8 cellular contexts compared by ENCODE assay signal in genomic region chr6:43059168-43060033, GRCh38. TPM values are rescaled to one million over a fixed set of nuclear protein-coding genes. Genes with fewer than 3 reads are reported as not detected.
A peak's percentile ranks its signal among the peaks of the same experiment; 100 is the strongest.
DNase-seq lines count a peak whose midpoint lies in the region; ATAC-seq and TF ChIP-seq lines count a peak whose summit lies in the region.

Gene KLC4, plus strand, starts transcription at chr6:43059631. Its CDS starts 1,705 bp downstream, at chr6:43061336.
Gene MRPL2, minus strand, starts transcription at chr6:43059434. Its CDS starts 53 bp downstream, at chr6:43059381.

- no peaks in the 10 kb centered on the region for H3K27me3 Mint-ChIP-seq in activated T-cell treated with anti-CD3 and anti-CD28 coated beads, Interleukin-2, amount 50 U/mL, for 4 hours (ENCODE audit: low read depth)

- H3K4me2 ChIP-seq in PC-9, result peak within 1 kb of the TSS; percentile 96

- peak within 1 kb of the TSS; percentile 96 for H3K4me3 ChIP-seq in Jurkat, Clone E6-1 (ENCODE audit: low read length)
- peak within 1 kb of the TSS; percentile 80 for H3K4me3 ChIP-seq in PC-9
- peak within 1 kb of the TSS; percentile 87 to 98 for H3K4me3 ChIP-seq in esophagus (ENCODE audit: low read depth in 1 of 2, low read length in 2 of 2)
- peak within 1 kb of the TSS; percentile 92 for H3K4me3 ChIP-seq in mucosa of stomach (ENCODE audit: low read length)

- H3K27me3 ChIP-seq in PC-9 (ENCODE audit: insufficient read depth, low read depth), result no peaks in the 10 kb centered on the region
- no peaks in the 10 kb centered on the region for H3K27me3 ChIP-seq in esophagus (ENCODE audit: control insufficient read depth in 1 of 2, insufficient read depth in 2 of 2, low read length in 2 of 2)
- H3K27me3 ChIP-seq in mucosa of stomach (ENCODE audit: control insufficient read depth, insufficient read depth, low read length), result no peaks in the 10 kb centered on the region

- intact Hi-C loops in PC-9 (cut with micrococcal nuclease; ENCODE audit: unreplicated experiment), result loop anchor here (1.0 to 5.0 kb wide), 3 partner anchors 47 to 115 kb away; partner anchors contain the start of genes KLHDC3, MEA1 and SRF

- H3K9me2 ChIP-seq in PC-9 (ENCODE audit: insufficient read depth), result no peaks in the 10 kb centered on the region

- no peaks in the 10 kb centered on the region for H4K20me1 ChIP-seq in PC-9 (ENCODE audit: insufficient read depth)

- peak within 1 kb of the TSS; percentile 61 for H3K27ac ChIP-seq in PC-9
- peak within 1 kb of the TSS; percentile 85 to 90 for H3K27ac ChIP-seq in esophagus (ENCODE audit: low read depth in 2 of 2, low read length in 1 of 2)

- H3K9me3 ChIP-seq in PC-9 (ENCODE audit: insufficient read depth, low read depth) (no peaks in the 10 kb centered on the region), esophagus (ENCODE audit: control insufficient read depth in 2 of 2, insufficient read depth in 1 of 2, low read depth in 1 of 2, low read length in 1 of 2) (no peaks in the 10 kb centered on the region), mucosa of stomach (ENCODE audit: control insufficient read depth, low read length) (no peaks in the 10 kb centered on the region)

- peak within 1 kb of the TSS; percentile 87 for H3K4me3 Mint-ChIP-seq in activated T-cell treated with anti-CD3 and anti-CD28 coated beads, Interleukin-2, amount 50 U/mL, for 4 hours

- H3K4me1 ChIP-seq in PC-9 (replicated peaks; ENCODE audit: insufficient read depth), result peaks cover 22% of the 10 kb centered on the region
- H3K4me1 ChIP-seq in esophagus (ENCODE audit: control insufficient read depth in 2 of 2, insufficient read depth in 2 of 2, low read length in 1 of 2), result peaks cover 0 to 2% of the 10 kb centered on the region in 2 donors
- peaks cover 40% of the 10 kb centered on the region for H3K4me1 ChIP-seq in mucosa of stomach (ENCODE audit: control insufficient read depth, insufficient read depth, low read length)

- H3K36me3 ChIP-seq in PC-9 (ENCODE audit: low read depth) (no peaks in the 10 kb centered on the region; the same call in 1 of the 2 replicates), esophagus (ENCODE audit: control insufficient read depth in 2 of 2, insufficient read depth in 2 of 2, low read length in 1 of 2) (peaks cover 0 to 18% of the 10 kb centered on the region in 2 donors), mucosa of stomach (ENCODE audit: control insufficient read depth, insufficient read depth, low read length) (peaks cover 6% of the 10 kb centered on the region)

- 0 to 1% methylated on average over 61 to 64 of the region's 64 CpGs for WGBS in esophagus, 2 donors

- DNase-seq in DMS153 (lab: John Stamatoyannopoulos, UW) (peak; percentile 98), PC-9 (peak; percentile 94 to 95)
- DNase-seq in Jurkat, Clone E6-1 (ENCODE audit: low read depth, low spot score), result peak; percentile 98
- peak; percentile 96 for DNase-seq in activated T-cell treated with anti-CD3 and anti-CD28 coated beads, Interleukin-2, amount 50 U/mL, for 4 hours
- DNase-seq in stimulated activated CD8-positive, alpha-beta memory T cell treated with anti-CD3 and anti-CD28 coated beads, Interleukin-7, amount 100 ng/mL, for 1 hour (ENCODE audit: low read depth in 2 of 2), result peak; percentile 95

- H2AFZ ChIP-seq in PC-9, result peak within 1 kb of the TSS; percentile 87

- TF ChIP-seq CTCF in PC-9 (conservative IDR thresholded peaks at IDR 0.05), result no peak

- peaks cover 25% of the 10 kb centered on the region for H3K36me3 Mint-ChIP-seq in activated T-cell treated with anti-CD3 and anti-CD28 coated beads, Interleukin-2, amount 50 U/mL, for 4 hours (ENCODE audit: insufficient read depth)

- no peaks in the 10 kb centered on the region for H3K9me3 Mint-ChIP-seq in activated T-cell treated with anti-CD3 and anti-CD28 coated beads, Interleukin-2, amount 50 U/mL, for 4 hours

- no TSS peak for BruUV-seq in PC-9 (replicated peaks; lab: Mats Ljungman, UMichigan)

- ATAC-seq in GM21619 (IDR thresholded peaks at IDR 0.05; ENCODE audit: unreplicated experiment), result peak; percentile 92
- peak; percentile 98 for ATAC-seq in activated T-cell treated with anti-CD3 and anti-CD28 coated beads, Interleukin-2, amount 50 U/mL, for 4 hours

- peak within 1 kb of the TSS; percentile 90 for H3K9ac ChIP-seq in mucosa of stomach (ENCODE audit: low read length)

- H3F3A ChIP-seq in PC-9 (ENCODE audit: insufficient read depth, low read depth), result peaks cover 26% of the 10 kb centered on the region; the same call in 1 of the 2 replicates

- POLR2A ChIA-PET in PC-9 (lab: Charles Lee; ENCODE audit: unreplicated experiment), result interaction anchor here (0.5 to 1.1 kb wide), 12 partner anchors 16 to 465 kb away, joined by 3 to 8 read pairs (median 6); partner anchors contain the start of genes CNPY3, CUL9, KLHDC3 and PPP2R5D

- H3K4me1 Mint-ChIP-seq in activated T-cell treated with anti-CD3 and anti-CD28 coated beads, Interleukin-2, amount 50 U/mL, for 4 hours (ENCODE audit: low read depth), result peaks cover 32% of the 10 kb centered on the region

- peaks cover 32% of the 10 kb centered on the region for H3K79me2 ChIP-seq in PC-9 (ENCODE audit: low read depth)

- CTCF ChIA-PET in PC-9 (lab: Charles Lee), result interaction anchor here (0.5 to 1.2 kb wide), 2 partner anchors 85 to 437 kb away, joined by 4 read pairs; no protein-coding TSS in a partner anchor

RNA-seq across cellular contexts. Expression of gene KLC4, which starts in this region (rescaled TPM):
- polyA plus RNA-seq in Jurkat, Clone E6-1 (2012; ENCODE audit: insufficient read depth, insufficient read length), result 26.2 TPM
- total RNA-seq in PC-9 (2021), result 46.2 and 46.7 TPM in 2 replicates
- total RNA-seq in activated T-cell treated with anti-CD3 and anti-CD28 coated beads, Interleukin-2, amount 50 U/mL, for 4 hours, result 1 to 10 TPM; 5.4 to 9.1 (median 7.4) TPM
- polyA plus RNA-seq in esophagus, result 10 to 100 TPM in 1 of 2 donors, 1 to 10 TPM in 1; 8.4 to 15.3 TPM

RNA-seq across cellular contexts. Expression of gene MRPL2, which starts in this region (rescaled TPM):
- polyA plus RNA-seq in Jurkat, Clone E6-1 (2012; ENCODE audit: insufficient read depth, insufficient read length), result 211 TPM
- 86.2 and 110 TPM in 2 replicates for total RNA-seq in PC-9 (2021)
- 100 to 1,000 TPM in 2 of 3 donors, 10 to 100 TPM in 1; 93.3 to 120 (median 115) TPM for total RNA-seq in activated T-cell treated with anti-CD3 and anti-CD28 coated beads, Interleukin-2, amount 50 U/mL, for 4 hours
- 10 to 100 TPM; 48.9 to 54.6 TPM for polyA plus RNA-seq in esophagus

Comparison
In these comparisons a context has a peak if more than half of its experiments do, and no peak if none do; other contexts are left out.
1. Peak in every context shown above with its lines: DNase-seq, ATAC-seq, H3K4me3 ChIP-seq and H3K27ac ChIP-seq.